Comparison of ENCODE assay signal across 1 cellular context in the genomic region with DNA sequence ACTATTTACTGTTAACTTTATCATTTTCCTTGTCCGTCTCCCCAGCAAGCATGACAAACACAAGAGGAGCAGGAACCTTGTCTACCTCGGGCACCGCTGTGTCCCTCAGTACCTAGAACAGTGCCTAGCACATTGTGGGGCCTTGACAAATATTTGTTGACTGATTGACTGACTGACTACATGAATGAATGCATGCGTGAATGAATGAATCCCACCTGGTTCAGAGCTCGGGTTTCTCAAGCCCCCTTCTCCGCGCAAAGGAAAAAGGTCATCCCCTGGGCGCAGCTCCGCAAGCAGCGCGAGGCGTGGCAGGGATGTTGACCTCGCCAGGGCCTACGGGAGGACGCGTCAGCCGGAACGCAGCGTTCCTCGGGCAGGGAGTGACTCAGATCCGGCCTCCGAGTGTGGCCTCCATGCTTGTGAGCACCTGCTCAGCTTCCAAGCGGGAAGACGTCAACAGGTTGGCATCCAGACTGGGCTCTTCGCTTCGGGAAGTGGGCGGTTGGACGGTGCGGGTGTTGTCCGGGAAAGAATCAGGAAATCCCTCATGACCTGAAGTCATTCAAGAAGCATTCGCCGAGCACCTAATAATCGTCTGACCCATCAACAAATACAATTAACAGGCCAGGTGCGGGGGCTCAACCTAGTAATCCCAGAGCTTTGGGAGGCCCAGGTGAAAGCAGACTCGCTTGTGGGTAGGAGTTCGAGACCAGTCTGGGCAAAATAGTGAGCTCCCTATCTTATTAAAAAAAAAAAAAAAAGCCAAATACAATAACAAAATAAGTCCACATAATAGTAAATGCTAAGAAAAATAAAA.
TF ChIP-seq lines count a peak whose summit lies in the region.

No MANE protein-coding gene starts in this region.

TF ChIP-seq in HepG2, 621 proteins besides CTCF, POLR2A, EP300 and RAD21 (continued from another document and continues in another):
- TF ChIP-seq, protein P1, sequence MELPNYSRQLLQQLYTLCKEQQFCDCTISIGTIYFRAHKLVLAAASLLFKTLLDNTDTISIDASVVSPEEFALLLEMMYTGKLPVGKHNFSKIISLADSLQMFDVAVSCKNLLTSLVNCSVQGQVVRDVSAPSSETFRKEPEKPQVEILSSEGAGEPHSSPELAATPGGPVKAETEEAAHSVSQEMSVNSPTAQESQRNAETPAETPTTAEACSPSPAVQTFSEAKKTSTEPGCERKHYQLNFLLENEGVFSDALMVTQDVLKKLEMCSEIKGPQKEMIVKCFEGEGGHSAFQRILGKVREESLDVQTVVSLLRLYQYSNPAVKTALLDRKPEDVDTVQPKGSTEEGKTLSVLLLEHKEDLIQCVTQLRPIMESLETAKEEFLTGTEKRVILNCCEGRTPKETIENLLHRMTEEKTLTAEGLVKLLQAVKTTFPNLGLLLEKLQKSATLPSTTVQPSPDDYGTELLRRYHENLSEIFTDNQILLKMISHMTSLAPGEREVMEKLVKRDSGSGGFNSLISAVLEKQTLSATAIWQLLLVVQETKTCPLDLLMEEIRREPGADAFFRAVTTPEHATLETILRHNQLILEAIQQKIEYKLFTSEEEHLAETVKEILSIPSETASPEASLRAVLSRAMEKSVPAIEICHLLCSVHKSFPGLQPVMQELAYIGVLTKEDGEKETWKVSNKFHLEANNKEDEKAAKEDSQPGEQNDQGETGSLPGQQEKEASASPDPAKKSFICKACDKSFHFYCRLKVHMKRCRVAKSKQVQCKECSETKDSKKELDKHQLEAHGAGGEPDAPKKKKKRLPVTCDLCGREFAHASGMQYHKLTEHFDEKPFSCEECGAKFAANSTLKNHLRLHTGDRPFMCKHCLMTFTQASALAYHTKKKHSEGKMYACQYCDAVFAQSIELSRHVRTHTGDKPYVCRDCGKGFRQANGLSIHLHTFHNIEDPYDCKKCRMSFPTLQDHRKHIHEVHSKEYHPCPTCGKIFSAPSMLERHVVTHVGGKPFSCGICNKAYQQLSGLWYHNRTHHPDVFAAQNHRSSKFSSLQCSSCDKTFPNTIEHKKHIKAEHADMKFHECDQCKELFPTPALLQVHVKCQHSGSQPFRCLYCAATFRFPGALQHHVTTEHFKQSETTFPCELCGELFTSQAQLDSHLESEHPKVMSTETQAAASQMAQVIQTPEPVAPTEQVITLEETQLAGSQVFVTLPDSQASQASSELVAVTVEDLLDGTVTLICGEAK (IDR thresholded peaks at IDR 0.05): no peak
- TF ChIP-seq, protein P1 (CRISPR knock-in tag; IDR thresholded peaks at IDR 0.05): no peak
- TF ChIP-seq HDAC1 (CRISPR knock-in tag; IDR thresholded peaks at IDR 0.05) (peak; percentile 3; the same call in 1 of the 2 replicates), SALL1 (CRISPR knock-in tag; IDR thresholded peaks at IDR 0.05) (peak; percentile 11; the same call in 1 of the 2 replicates), PHF8 (CRISPR knock-in tag; IDR thresholded peaks at IDR 0.05) (peak; percentile 18), HCFC1 (IDR thresholded peaks at IDR 0.05; ENCODE audit: low read depth, low read length) (no peak), SMAD3 (CRISPR knock-in tag; IDR thresholded peaks at IDR 0.05) (no peak; the same call in 1 of the 2 replicates), ZNF441 (CRISPR knock-in tag; IDR thresholded peaks at IDR 0.05; ENCODE audit: borderline replicate concordance) (no peak), ZNF605 (CRISPR knock-in tag; IDR thresholded peaks at IDR 0.05) (no peak), ZNF550 (CRISPR knock-in tag; IDR thresholded peaks at IDR 0.05; ENCODE audit: borderline replicate concordance) (no peak), ZNF383 (CRISPR knock-in tag; IDR thresholded peaks at IDR 0.05; ENCODE audit: borderline replicate concordance) (peak; percentile 7; the same call in 1 of the 2 replicates), ATAD3A (CRISPR knock-in tag; IDR thresholded peaks at IDR 0.05) (no peak), ZNF570 (CRISPR knock-in tag; IDR thresholded peaks at IDR 0.05; ENCODE audit: borderline replicate concordance) (no peak), ZNF703 (CRISPR knock-in tag; IDR thresholded peaks at IDR 0.05; ENCODE audit: borderline replicate concordance) (peak; percentile 74; the same call in 1 of the 2 replicates), ZNF674 (CRISPR knock-in tag; IDR thresholded peaks at IDR 0.05; ENCODE audit: low read depth) (no peak)
- TF ChIP-seq, protein P2, sequence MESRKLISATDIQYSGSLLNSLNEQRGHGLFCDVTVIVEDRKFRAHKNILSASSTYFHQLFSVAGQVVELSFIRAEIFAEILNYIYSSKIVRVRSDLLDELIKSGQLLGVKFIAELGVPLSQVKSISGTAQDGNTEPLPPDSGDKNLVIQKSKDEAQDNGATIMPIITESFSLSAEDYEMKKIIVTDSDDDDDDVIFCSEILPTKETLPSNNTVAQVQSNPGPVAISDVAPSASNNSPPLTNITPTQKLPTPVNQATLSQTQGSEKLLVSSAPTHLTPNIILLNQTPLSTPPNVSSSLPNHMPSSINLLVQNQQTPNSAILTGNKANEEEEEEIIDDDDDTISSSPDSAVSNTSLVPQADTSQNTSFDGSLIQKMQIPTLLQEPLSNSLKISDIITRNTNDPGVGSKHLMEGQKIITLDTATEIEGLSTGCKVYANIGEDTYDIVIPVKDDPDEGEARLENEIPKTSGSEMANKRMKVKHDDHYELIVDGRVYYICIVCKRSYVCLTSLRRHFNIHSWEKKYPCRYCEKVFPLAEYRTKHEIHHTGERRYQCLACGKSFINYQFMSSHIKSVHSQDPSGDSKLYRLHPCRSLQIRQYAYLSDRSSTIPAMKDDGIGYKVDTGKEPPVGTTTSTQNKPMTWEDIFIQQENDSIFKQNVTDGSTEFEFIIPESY (CRISPR knock-in tag; IDR thresholded peaks at IDR 0.05): peak; percentile 66; the same call in 1 of the 2 replicates
- TF ChIP-seq, protein P3, sequence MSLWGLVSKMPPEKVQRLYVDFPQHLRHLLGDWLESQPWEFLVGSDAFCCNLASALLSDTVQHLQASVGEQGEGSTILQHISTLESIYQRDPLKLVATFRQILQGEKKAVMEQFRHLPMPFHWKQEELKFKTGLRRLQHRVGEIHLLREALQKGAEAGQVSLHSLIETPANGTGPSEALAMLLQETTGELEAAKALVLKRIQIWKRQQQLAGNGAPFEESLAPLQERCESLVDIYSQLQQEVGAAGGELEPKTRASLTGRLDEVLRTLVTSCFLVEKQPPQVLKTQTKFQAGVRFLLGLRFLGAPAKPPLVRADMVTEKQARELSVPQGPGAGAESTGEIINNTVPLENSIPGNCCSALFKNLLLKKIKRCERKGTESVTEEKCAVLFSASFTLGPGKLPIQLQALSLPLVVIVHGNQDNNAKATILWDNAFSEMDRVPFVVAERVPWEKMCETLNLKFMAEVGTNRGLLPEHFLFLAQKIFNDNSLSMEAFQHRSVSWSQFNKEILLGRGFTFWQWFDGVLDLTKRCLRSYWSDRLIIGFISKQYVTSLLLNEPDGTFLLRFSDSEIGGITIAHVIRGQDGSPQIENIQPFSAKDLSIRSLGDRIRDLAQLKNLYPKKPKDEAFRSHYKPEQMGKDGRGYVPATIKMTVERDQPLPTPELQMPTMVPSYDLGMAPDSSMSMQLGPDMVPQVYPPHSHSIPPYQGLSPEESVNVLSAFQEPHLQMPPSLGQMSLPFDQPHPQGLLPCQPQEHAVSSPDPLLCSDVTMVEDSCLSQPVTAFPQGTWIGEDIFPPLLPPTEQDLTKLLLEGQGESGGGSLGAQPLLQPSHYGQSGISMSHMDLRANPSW (CRISPR knock-in tag; IDR thresholded peaks at IDR 0.05; ENCODE audit: borderline replicate concordance): 0 out of 2 replicates have a peak, but pooled peaks have one; percentile 74
- TF ChIP-seq, protein P4, sequence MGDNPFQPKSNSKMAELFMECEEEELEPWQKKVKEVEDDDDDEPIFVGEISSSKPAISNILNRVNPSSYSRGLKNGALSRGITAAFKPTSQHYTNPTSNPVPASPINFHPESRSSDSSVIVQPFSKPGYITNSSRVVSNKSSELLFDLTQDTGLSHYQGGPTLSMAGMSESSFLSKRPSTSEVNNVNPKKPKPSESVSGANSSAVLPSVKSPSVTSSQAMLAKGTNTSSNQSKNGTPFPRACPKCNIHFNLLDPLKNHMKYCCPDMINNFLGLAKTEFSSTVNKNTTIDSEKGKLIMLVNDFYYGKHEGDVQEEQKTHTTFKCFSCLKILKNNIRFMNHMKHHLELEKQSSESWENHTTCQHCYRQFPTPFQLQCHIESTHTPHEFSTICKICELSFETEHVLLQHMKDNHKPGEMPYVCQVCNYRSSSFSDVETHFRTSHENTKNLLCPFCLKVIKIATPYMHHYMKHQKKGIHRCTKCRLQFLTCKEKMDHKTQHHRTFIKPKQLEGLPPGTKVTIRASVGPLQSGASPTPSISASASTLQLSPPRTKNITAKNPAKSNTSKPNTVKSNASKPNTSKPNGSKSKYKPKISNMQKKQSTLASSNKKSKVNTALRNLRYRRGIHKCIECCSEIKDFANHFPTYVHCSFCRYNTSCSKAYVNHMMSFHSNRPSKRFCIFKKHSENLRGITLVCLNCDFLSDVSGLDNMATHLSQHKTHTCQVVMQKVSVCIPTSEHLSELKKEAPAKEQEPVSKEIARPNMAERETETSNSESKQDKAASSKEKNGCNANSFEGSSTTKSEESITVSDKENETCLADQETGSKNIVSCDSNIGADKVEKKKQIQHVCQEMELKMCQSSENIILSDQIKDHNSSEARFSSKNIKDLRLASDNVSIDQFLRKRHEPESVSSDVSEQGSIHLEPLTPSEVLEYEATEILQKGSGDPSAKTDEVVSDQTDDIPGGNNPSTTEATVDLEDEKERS (CRISPR knock-in tag; IDR thresholded peaks at IDR 0.05): no peak
- TF ChIP-seq, protein P5, sequence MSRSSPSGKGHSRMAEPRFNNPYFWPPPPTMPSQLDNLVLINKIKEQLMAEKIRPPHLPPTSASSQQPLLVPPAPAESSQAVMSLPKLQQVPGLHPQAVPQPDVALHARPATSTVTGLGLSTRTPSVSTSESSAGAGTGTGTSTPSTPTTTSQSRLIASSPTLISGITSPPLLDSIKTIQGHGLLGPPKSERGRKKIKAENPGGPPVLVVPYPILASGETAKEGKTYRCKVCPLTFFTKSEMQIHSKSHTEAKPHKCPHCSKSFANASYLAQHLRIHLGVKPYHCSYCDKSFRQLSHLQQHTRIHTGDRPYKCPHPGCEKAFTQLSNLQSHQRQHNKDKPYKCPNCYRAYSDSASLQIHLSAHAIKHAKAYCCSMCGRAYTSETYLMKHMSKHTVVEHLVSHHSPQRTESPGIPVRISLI (CRISPR knock-in tag; IDR thresholded peaks at IDR 0.05; ENCODE audit: borderline replicate concordance): no peak
- TF ChIP-seq, protein P6, sequence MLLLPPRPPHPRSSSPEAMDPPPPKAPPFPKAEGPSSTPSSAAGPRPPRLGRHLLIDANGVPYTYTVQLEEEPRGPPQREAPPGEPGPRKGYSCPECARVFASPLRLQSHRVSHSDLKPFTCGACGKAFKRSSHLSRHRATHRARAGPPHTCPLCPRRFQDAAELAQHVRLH (CRISPR knock-in tag; IDR thresholded peaks at IDR 0.05; ENCODE audit: borderline replicate concordance, low read depth): no peak
- TF ChIP-seq, protein P7, sequence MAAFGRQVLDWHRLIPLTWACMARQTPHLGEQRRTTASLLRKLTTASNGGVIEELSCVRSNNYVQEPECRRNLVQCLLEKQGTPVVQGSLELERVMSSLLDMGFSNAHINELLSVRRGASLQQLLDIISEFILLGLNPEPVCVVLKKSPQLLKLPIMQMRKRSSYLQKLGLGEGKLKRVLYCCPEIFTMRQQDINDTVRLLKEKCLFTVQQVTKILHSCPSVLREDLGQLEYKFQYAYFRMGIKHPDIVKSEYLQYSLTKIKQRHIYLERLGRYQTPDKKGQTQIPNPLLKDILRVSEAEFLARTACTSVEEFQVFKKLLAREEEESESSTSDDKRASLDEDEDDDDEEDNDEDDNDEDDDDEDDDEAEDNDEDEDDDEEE (CRISPR knock-in tag; IDR thresholded peaks at IDR 0.05): no peak
- TF ChIP-seq, protein P8, sequence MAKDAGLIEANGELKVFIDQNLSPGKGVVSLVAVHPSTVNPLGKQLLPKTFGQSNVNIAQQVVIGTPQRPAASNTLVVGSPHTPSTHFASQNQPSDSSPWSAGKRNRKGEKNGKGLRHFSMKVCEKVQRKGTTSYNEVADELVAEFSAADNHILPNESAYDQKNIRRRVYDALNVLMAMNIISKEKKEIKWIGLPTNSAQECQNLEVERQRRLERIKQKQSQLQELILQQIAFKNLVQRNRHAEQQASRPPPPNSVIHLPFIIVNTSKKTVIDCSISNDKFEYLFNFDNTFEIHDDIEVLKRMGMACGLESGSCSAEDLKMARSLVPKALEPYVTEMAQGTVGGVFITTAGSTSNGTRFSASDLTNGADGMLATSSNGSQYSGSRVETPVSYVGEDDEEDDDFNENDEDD (CRISPR knock-in tag; IDR thresholded peaks at IDR 0.05; ENCODE audit: borderline replicate concordance): 0 out of 2 replicates have a peak, but pooled peaks have one; percentile 18
- TF ChIP-seq, protein P9, sequence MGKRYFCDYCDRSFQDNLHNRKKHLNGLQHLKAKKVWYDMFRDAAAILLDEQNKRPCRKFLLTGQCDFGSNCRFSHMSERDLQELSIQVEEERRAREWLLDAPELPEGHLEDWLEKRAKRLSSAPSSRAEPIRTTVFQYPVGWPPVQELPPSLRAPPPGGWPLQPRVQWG (CRISPR knock-in tag; IDR thresholded peaks at IDR 0.05; ENCODE audit: borderline replicate concordance, low read depth): no peak
- TF ChIP-seq, protein P10, sequence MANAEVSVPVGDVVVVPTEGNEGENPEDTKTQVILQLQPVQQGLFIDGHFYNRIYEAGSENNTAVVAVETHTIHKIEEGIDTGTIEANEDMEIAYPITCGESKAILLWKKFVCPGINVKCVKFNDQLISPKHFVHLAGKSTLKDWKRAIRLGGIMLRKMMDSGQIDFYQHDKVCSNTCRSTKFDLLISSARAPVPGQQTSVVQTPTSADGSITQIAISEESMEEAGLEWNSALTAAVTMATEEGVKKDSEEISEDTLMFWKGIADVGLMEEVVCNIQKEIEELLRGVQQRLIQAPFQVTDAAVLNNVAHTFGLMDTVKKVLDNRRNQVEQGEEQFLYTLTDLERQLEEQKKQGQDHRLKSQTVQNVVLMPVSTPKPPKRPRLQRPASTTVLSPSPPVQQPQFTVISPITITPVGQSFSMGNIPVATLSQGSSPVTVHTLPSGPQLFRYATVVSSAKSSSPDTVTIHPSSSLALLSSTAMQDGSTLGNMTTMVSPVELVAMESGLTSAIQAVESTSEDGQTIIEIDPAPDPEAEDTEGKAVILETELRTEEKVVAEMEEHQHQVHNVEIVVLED (CRISPR knock-in tag; IDR thresholded peaks at IDR 0.05; ENCODE audit: borderline replicate concordance): no peak
